ENCODE assay signal across 8 cellular contexts in the genomic region with DNA sequence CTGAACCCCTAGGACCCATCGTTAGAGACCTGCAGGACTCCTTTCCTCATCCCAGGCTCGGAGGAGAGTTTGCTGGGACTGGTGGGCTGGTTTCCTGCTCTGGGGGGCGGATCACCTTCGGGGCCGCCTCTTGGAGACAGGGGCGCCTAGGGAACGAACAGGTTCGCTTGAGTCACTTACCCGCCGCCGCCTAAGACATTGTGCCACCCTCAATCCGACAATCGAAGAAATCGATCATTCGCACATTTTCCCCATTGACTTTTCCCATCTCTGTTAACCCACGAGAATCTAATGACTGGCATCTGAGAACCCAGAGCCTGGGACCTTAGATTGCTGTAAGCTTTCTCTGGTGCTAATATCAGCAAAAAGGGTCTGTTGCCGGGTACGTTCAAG. TPM values are rescaled to one million over a fixed set of nuclear protein-coding genes. Genes with fewer than 3 reads are reported as not detected.
DNase-seq lines count a peak whose midpoint lies in the region; TF ChIP-seq lines count a peak whose summit lies in the region.

No MANE protein-coding gene starts in this region.

- peaks cover 79% of the 10 kb centered on the region for H3K36me3 Mint-ChIP-seq in activated T-cell treated with anti-CD3 and anti-CD28 coated beads, Interleukin-2, amount 50 U/mL, for 24 hours (ENCODE audit: low read depth)
- peaks cover 5% of the 10 kb centered on the region for H3K36me3 Mint-ChIP-seq in neural crest cell (ENCODE audit: low read depth)

- TF ChIP-seq CTCF in dorsolateral prefrontal cortex (IDR thresholded peaks at IDR 0.05 in 54 of 56, conservative IDR thresholded peaks at IDR 0.05 in 2 of 56; ENCODE audit: low read depth in 1 of 56, partially characterized antibody in 56 of 56) (peak in 3 of 56 donors; percentile 1 to 3 (median 2)), neural crest cell (conservative IDR thresholded peaks at IDR 0.05) (no peak), GM13976 (IDR thresholded peaks at IDR 0.05; ENCODE audit: borderline replicate concordance, control extremely low read depth, extremely low read depth, insufficient read depth, missing control alignments) (no peak)

- peak overlapping the region in 55 of 59 donors; percentile 44 to 98 (median 94) for H3K27ac ChIP-seq in dorsolateral prefrontal cortex

- in situ Hi-C loops in GM13976 (cut with MboI; ENCODE audit: low sequenced_read_pairs, unreplicated experiment), result no loop called here

- peak overlapping the region; percentile 71 to 99 (median 92) for H3K4me3 ChIP-seq in dorsolateral prefrontal cortex

- peaks cover 64% of the 10 kb centered on the region for H3K4me1 Mint-ChIP-seq in activated T-cell treated with anti-CD3 and anti-CD28 coated beads, Interleukin-2, amount 50 U/mL, for 24 hours (ENCODE audit: low read depth)
- peaks cover 61% of the 10 kb centered on the region for H3K4me1 Mint-ChIP-seq in neural crest cell

- peak overlapping the region; percentile 97 for H3K4me3 Mint-ChIP-seq in activated T-cell treated with anti-CD3 and anti-CD28 coated beads, Interleukin-2, amount 50 U/mL, for 24 hours
- H3K4me3 Mint-ChIP-seq in neural crest cell, result peak overlapping the region; percentile 98

- no peaks in the 10 kb centered on the region for H3K9me3 Mint-ChIP-seq in activated T-cell treated with anti-CD3 and anti-CD28 coated beads, Interleukin-2, amount 50 U/mL, for 24 hours
- H3K9me3 Mint-ChIP-seq in neural crest cell, result no peaks in the 10 kb centered on the region

- DNase-seq in activated T-cell treated with anti-CD3 and anti-CD28 coated beads, Interleukin-2, amount 50 U/mL, for 24 hours, result peak; percentile 83
- DNase-seq in activated T-cell treated with anti-CD3 and anti-CD28 coated beads for 4 hours (no peak), NCI-H1694 (lab: John Stamatoyannopoulos, UW) (peak; percentile 57), dorsolateral prefrontal cortex (no peak), neural crest cell (ENCODE audit: low read depth, low spot score) (no peak), GM13976 (ENCODE audit: low spot score) (no peak), DMS114 treated with DMSO at 0.1 percent for 48 hours (lab: John Stamatoyannopoulos, UW; ENCODE audit: unreplicated experiment) (no peak), NCI-H345 (lab: John Stamatoyannopoulos, UW) (no peak)

- peak overlapping the region; percentile 100 for H3K27ac Mint-ChIP-seq in activated T-cell treated with anti-CD3 and anti-CD28 coated beads, Interleukin-2, amount 50 U/mL, for 24 hours
- peak overlapping the region; percentile 100 for H3K27ac Mint-ChIP-seq in neural crest cell (ENCODE audit: unreplicated experiment)

- H3K27me3 ChIP-seq in dorsolateral prefrontal cortex, result no peaks in the 10 kb centered on the region

- H3K27me3 Mint-ChIP-seq in activated T-cell treated with anti-CD3 and anti-CD28 coated beads, Interleukin-2, amount 50 U/mL, for 24 hours, result no peaks in the 10 kb centered on the region
- H3K27me3 Mint-ChIP-seq in neural crest cell (ENCODE audit: low read depth), result no peaks in the 10 kb centered on the region

- intact Hi-C loops in dorsolateral prefrontal cortex (cut with DNase I), result loop anchor here in 1 of 2 donors (2.0 to 10.0 kb wide), 4 partner anchors 63 to 248 kb away; partner anchors contain the start of genes EXD2 and GALNT16

RNA-seq across cellular contexts. Expression of gene SLC39A9, which starts 0.3 kb away (rescaled TPM):
- total RNA-seq in dorsolateral prefrontal cortex (10 to 100 TPM; 40.0 to 65.1 (median 52.3) TPM), neural crest cell (53.4 and 54.1 TPM in 2 replicates)

RNA-seq across cellular contexts. Expression of gene ERH, which starts 0.7 kb away (rescaled TPM):
- total RNA-seq in dorsolateral prefrontal cortex (100 to 1,000 TPM in 110 of 120 experiments, 10 to 100 TPM in 10; 83.1 to 190 (median 136) TPM), neural crest cell (456 and 488 TPM in 2 replicates)

Comparison
In these comparisons a context has a peak if more than half of its experiments do, and no peak if none do; other contexts are left out.
1. DNase-seq: peak in activated T-cell treated with anti-CD3 and anti-CD28 coated beads, Interleukin-2, amount 50 U/mL, for 24 hours (single experiment) and NCI-H1694 (single experiment); none in activated T-cell treated with anti-CD3 and anti-CD28 coated beads for 4 hours (single experiment), dorsolateral prefrontal cortex (0 of 10), neural crest cell (single experiment), GM13976 (single experiment), DMS114 treated with DMSO at 0.1 percent for 48 hours (single experiment) and NCI-H345 (single experiment).